In genomic region chr11:66883021-66883968, GRCh38 we compare ENCODE assay signal across 8 cellular contexts. TPM values are rescaled to one million over a fixed set of nuclear protein-coding genes. Genes with fewer than 3 reads are reported as not detected.
A peak's percentile ranks its signal among the peaks of the same experiment; 100 is the strongest.
DNase-seq lines count a peak whose midpoint lies in the region; ATAC-seq, FAIRE-seq and TF ChIP-seq lines count a peak whose summit lies in the region.

No MANE protein-coding gene starts in this region.

- H3K9me3 Mint-ChIP-seq in activated naive CD8-positive, alpha-beta T cell treated with anti-CD3 and anti-CD28 coated beads, Interleukin-2, amount 10 ng/mL, durations not matched to agents 7 days and 5 days: no peaks in the 10 kb centered on the region
- H3K9me3 Mint-ChIP-seq in progenitor cell of endocrine pancreas (ENCODE audit: low read depth): no peaks in the 10 kb centered on the region

- H3K4me3 ChIP-seq in Jurkat, Clone E6-1 (ENCODE audit: low read length): no peak overlapping the region
- H3K4me3 ChIP-seq in heart left ventricle: no peak overlapping the region
- H3K4me3 ChIP-seq in vagina: peak overlapping the region in 1 of 2 donors; percentile 24

- POLR2A ChIA-PET in activated naive CD8-positive, alpha-beta T cell treated with anti-CD3 and anti-CD28 coated beads, Interleukin-2, amount 10 ng/mL, durations not matched to agents 7 days and 5 days (lab: Charles Lee): interaction anchor here (0.5 kb wide), 1 partner anchor 349 kb away, joined by 3 read pairs; no protein-coding TSS in a partner anchor

- H3K27ac ChIP-seq in heart left ventricle (no peak overlapping the region), vagina (no peak overlapping the region)

- H3K4me1 Mint-ChIP-seq in activated naive CD8-positive, alpha-beta T cell treated with anti-CD3 and anti-CD28 coated beads, Interleukin-2, amount 10 ng/mL, durations not matched to agents 7 days and 5 days: peaks cover 13% of the 10 kb centered on the region
- peaks cover 25% of the 10 kb centered on the region for H3K4me1 Mint-ChIP-seq in progenitor cell of endocrine pancreas (ENCODE audit: low read depth)

- TF ChIP-seq CTCF in D721Med (IDR thresholded peaks at IDR 0.05; ENCODE audit: insufficient read depth, missing control alignments) (peak; percentile 79), heart left ventricle (IDR thresholded peaks at IDR 0.05) (peak; percentile 32 to 63 (median 50)), progenitor cell of endocrine pancreas (IDR thresholded peaks at IDR 0.05; ENCODE audit: unreplicated experiment) (peak; percentile 74), vagina (IDR thresholded peaks at IDR 0.05) (peak; percentile 9 to 61 (median 43))

- intact Hi-C loops in heart left ventricle (cut with DNase I) (loop anchor here in 3 of 10 donors (5.0 kb wide), 2 partner anchors 186 to 191 kb away; no protein-coding TSS in a partner anchor), vagina (cut with DNase I) (no loop called here)

- H3K4me1 ChIP-seq in heart left ventricle: peaks cover 0 to 26% (median 2%) of the 10 kb centered on the region in 12 donors
- H3K4me1 ChIP-seq in vagina: peaks cover 42% of the 10 kb centered on the region

- H3K27me3 Mint-ChIP-seq in activated naive CD8-positive, alpha-beta T cell treated with anti-CD3 and anti-CD28 coated beads, Interleukin-2, amount 10 ng/mL, durations not matched to agents 7 days and 5 days: no peaks in the 10 kb centered on the region
- peaks cover 4% of the 10 kb centered on the region for H3K27me3 Mint-ChIP-seq in progenitor cell of endocrine pancreas

- no peak overlapping the region for H3K4me3 Mint-ChIP-seq in activated naive CD8-positive, alpha-beta T cell treated with anti-CD3 and anti-CD28 coated beads, Interleukin-2, amount 10 ng/mL, durations not matched to agents 7 days and 5 days
- no peak overlapping the region for H3K4me3 Mint-ChIP-seq in progenitor cell of endocrine pancreas (ENCODE audit: low read depth)

- no peak for FAIRE-seq in D721Med (lab: Jason Lieb, UNC)

- H3K36me3 ChIP-seq in heart left ventricle: no peaks in the 10 kb centered on the region
- no peaks in the 10 kb centered on the region for H3K36me3 ChIP-seq in vagina

- no peaks in the 10 kb centered on the region for H3K9me3 ChIP-seq in heart left ventricle
- no peaks in the 10 kb centered on the region for H3K9me3 ChIP-seq in vagina

- H3K27me3 ChIP-seq in heart left ventricle: no peaks in the 10 kb centered on the region
- H3K27me3 ChIP-seq in vagina: no peaks in the 10 kb centered on the region

- TF ChIP-seq POLR2A in heart left ventricle (IDR thresholded peaks at IDR 0.05): no peak
- TF ChIP-seq POLR2A in vagina (IDR thresholded peaks at IDR 0.05): no peak

- 52 to 63% (median 54%) methylated on average over 27 to 28 of the region's 28 CpGs for WGBS in heart left ventricle, 4 donors

- H3K36me3 Mint-ChIP-seq in activated naive CD8-positive, alpha-beta T cell treated with anti-CD3 and anti-CD28 coated beads, Interleukin-2, amount 10 ng/mL, durations not matched to agents 7 days and 5 days: no peaks in the 10 kb centered on the region
- no peaks in the 10 kb centered on the region for H3K36me3 Mint-ChIP-seq in progenitor cell of endocrine pancreas (ENCODE audit: insufficient read depth)

- no peak overlapping the region for H3K27ac Mint-ChIP-seq in activated naive CD8-positive, alpha-beta T cell treated with anti-CD3 and anti-CD28 coated beads, Interleukin-2, amount 10 ng/mL, durations not matched to agents 7 days and 5 days
- H3K27ac Mint-ChIP-seq in progenitor cell of endocrine pancreas: no peak overlapping the region

- ATAC-seq in activated naive CD8-positive, alpha-beta T cell treated with anti-CD3 and anti-CD28 coated beads, Interleukin-2, amount 10 ng/mL, durations not matched to agents 7 days and 5 days (ENCODE audit: low read depth): peak; percentile 71
- ATAC-seq in heart left ventricle (peak; percentile 14 to 61 (median 44)), GM21786 (IDR thresholded peaks at IDR 0.05; ENCODE audit: unreplicated experiment) (no peak)

- DNase-seq in D721Med (ENCODE audit: insufficient read length, low spot score) (no peak), SHP77 treated with DMSO at 0.1 percent for 48 hours (lab: John Stamatoyannopoulos, UW) (peak; percentile 69), heart left ventricle (peak in 2 of 5 donors; percentile 64 to 81), progenitor cell of endocrine pancreas (ENCODE audit: low spot score, unreplicated experiment) (peak; percentile 55), vagina (ENCODE audit: extremely low spot score in 2 of 2) (no peak)
- peak; percentile 39 for DNase-seq in Jurkat, Clone E6-1 (ENCODE audit: low read depth, low spot score)
- DNase-seq in activated naive CD8-positive, alpha-beta T cell treated with anti-CD3 and anti-CD28 coated beads, Interleukin-2, amount 10 ng/mL, durations not matched to agents 7 days and 5 days: peak; percentile 77

RNA-seq across cellular contexts. Expression of gene LRFN4, which starts 26.4 kb away (rescaled TPM):
- polyA plus RNA-seq in Jurkat, Clone E6-1 (2012; ENCODE audit: insufficient read depth, insufficient read length): 28.2 TPM
- 10 to 100 TPM; 16.4 to 17.0 TPM for total RNA-seq in activated naive CD8-positive, alpha-beta T cell treated with anti-CD3 and anti-CD28 coated beads, Interleukin-2, amount 10 ng/mL, durations not matched to agents 7 days and 5 days
- total RNA-seq in heart left ventricle: 10 to 100 TPM in 8 of 9 donors, 1 to 10 TPM in 1; 8.2 to 22.0 (median 14.9) TPM
- 10 to 100 TPM; 15.4 to 22.1 TPM for polyA plus RNA-seq in heart left ventricle
- total RNA-seq in progenitor cell of endocrine pancreas: 19.6 and 20.2 TPM in 2 replicates
- 8.1 TPM for total RNA-seq in vagina

RNA-seq across cellular contexts. Expression of gene RCE1, which starts 40.1 kb away (rescaled TPM):
- polyA plus RNA-seq in Jurkat, Clone E6-1 (2012; ENCODE audit: insufficient read depth, insufficient read length): 35.1 TPM
- 10 to 100 TPM; 23.0 to 27.2 TPM for total RNA-seq in activated naive CD8-positive, alpha-beta T cell treated with anti-CD3 and anti-CD28 coated beads, Interleukin-2, amount 10 ng/mL, durations not matched to agents 7 days and 5 days
- total RNA-seq in heart left ventricle: 1 to 10 TPM; 3.1 to 9.5 (median 5.0) TPM
- polyA plus RNA-seq in heart left ventricle: 1 to 10 TPM; 2.1 to 8.3 TPM
- total RNA-seq in progenitor cell of endocrine pancreas: 32.7 and 33.3 TPM in 2 replicates
- total RNA-seq in vagina: 23.6 TPM

Comparison
In these comparisons a context has a peak if more than half of its experiments do, and no peak if none do; other contexts are left out.
1. DNase-seq: peak in Jurkat, Clone E6-1 (single experiment), SHP77 treated with DMSO at 0.1 percent for 48 hours (single experiment), activated naive CD8-positive, alpha-beta T cell treated with anti-CD3 and anti-CD28 coated beads, Interleukin-2, amount 10 ng/mL, durations not matched to agents 7 days and 5 days (single experiment) and progenitor cell of endocrine pancreas (single experiment); none in D721Med (single experiment) and vagina (0 of 2).
2. Peak in every context shown above with its lines, with median percentiles within 50 percentile points of each other: CTCF ChIP-seq.